8 cellular contexts compared by ENCODE assay signal in genomic region chr17:30476726-30477082, GRCh38. TPM values are rescaled to one million over a fixed set of nuclear protein-coding genes. Genes with fewer than 3 reads are reported as not detected.
DNase-seq lines count a peak whose midpoint lies in the region; ATAC-seq, FAIRE-seq and TF ChIP-seq lines count a peak whose summit lies in the region.

No MANE protein-coding gene starts in this region.

- H3K4me1 Mint-ChIP-seq in CD14-positive monocyte (peaks cover 17% of the 10 kb centered on the region), astrocyte (ENCODE audit: low read depth, unreplicated experiment) (peaks cover 7% of the 10 kb centered on the region)

- no peak for DNase-seq in CD14-positive monocyte (ENCODE audit: low spot score)
- peak; percentile 1 for DNase-seq in NCI-H460 (ENCODE audit: extremely low read depth, low read depth)
- peak; percentile 11 for DNase-seq in astrocyte (ENCODE audit: low read depth)
- peak; percentile 47 for DNase-seq in iPS-NIHi11 (ENCODE audit: low spot score)
- DNase-seq in stimulated activated CD8-positive, alpha-beta memory T cell treated with anti-CD3 and anti-CD28 coated beads, Interleukin-4, amount 100 ng/mL, for 48 hours, result peak; percentile 53
- no peak for DNase-seq in cerebellar nuclear complex (lab: John Stamatoyannopoulos, UW)
- no peak for DNase-seq in NCI-H2196 (lab: John Stamatoyannopoulos, UW; ENCODE audit: unreplicated experiment)

- FAIRE-seq in astrocyte (lab: Jason Lieb, UNC), result no peak

- TF ChIP-seq CTCF in CD14-positive monocyte (IDR thresholded peaks at IDR 0.05) (no peak), astrocyte (IDR thresholded peaks at IDR 0.05; ENCODE audit: insufficient read depth, low read depth, low read length) (no peak)

- H3K36me3 ChIP-seq in astrocyte (ENCODE audit: insufficient read depth, low read length), result peaks cover 13% of the 10 kb centered on the region

- H3K4me3 ChIP-seq in astrocyte (ENCODE audit: insufficient read depth, low read depth, low read length), result peak overlapping the region; percentile 95

- H3K27me3 Mint-ChIP-seq in CD14-positive monocyte (ENCODE audit: low read depth in 3 of 3), result peaks cover 0 to 5% (median 4%) of the 10 kb centered on the region in 3 donors
- no peaks in the 10 kb centered on the region for H3K27me3 Mint-ChIP-seq in astrocyte (ENCODE audit: low read depth, unreplicated experiment)

- peak overlapping the region; percentile 91 for H2AFZ ChIP-seq in astrocyte (ENCODE audit: low read depth, low read length)

- peaks cover 42% of the 10 kb centered on the region for H3K79me2 ChIP-seq in astrocyte (ENCODE audit: insufficient read depth, low read length)

- peak overlapping the region; percentile 100 for H3K9ac ChIP-seq in astrocyte (ENCODE audit: low read length)

- H3K27me3 ChIP-seq in astrocyte (ENCODE audit: insufficient read depth, low read length), result no peaks in the 10 kb centered on the region

- peaks cover 4% of the 10 kb centered on the region for H3K4me1 ChIP-seq in astrocyte (ENCODE audit: insufficient read depth, low read length)

- H3K27ac Mint-ChIP-seq in CD14-positive monocyte (peak overlapping the region; percentile 51 to 100 (median 96)), astrocyte (ENCODE audit: unreplicated experiment) (peak overlapping the region; percentile 100)

- intact Hi-C loops in CD14-positive monocyte (cut with micrococcal nuclease), result loop anchor here in 1 of 2 donors (10.0 kb wide), 1 partner anchor 352 kb away; no protein-coding TSS in a partner anchor

- ATAC-seq in GM21723 (IDR thresholded peaks at IDR 0.05; ENCODE audit: unreplicated experiment), result peak; percentile 31

- peak overlapping the region; percentile 97 for H3K27ac ChIP-seq in astrocyte (ENCODE audit: low read depth, low read length)

- peaks cover 12 to 21% of the 10 kb centered on the region in 2 donors for H3K36me3 Mint-ChIP-seq in CD14-positive monocyte
- H3K36me3 Mint-ChIP-seq in astrocyte (ENCODE audit: low read depth, unreplicated experiment), result peaks cover 2% of the 10 kb centered on the region

- no peaks in the 10 kb centered on the region for H3K9me3 ChIP-seq in astrocyte (ENCODE audit: insufficient read depth, low read depth, low read length)

- H3K9me3 Mint-ChIP-seq in CD14-positive monocyte (peaks cover 0 to 2% (median 0%) of the 10 kb centered on the region in 7 donors), astrocyte (ENCODE audit: unreplicated experiment) (no peaks in the 10 kb centered on the region)

- H3K4me3 Mint-ChIP-seq in CD14-positive monocyte, result peak overlapping the region; percentile 91 to 98
- peak overlapping the region; percentile 99 for H3K4me3 Mint-ChIP-seq in astrocyte (ENCODE audit: unreplicated experiment)

- H4K20me1 ChIP-seq in astrocyte (ENCODE audit: insufficient read depth, low read length), result peaks cover 7% of the 10 kb centered on the region

- peak overlapping the region; percentile 91 for H3K4me2 ChIP-seq in astrocyte (ENCODE audit: low read length)

RNA-seq across cellular contexts. Expression of gene GOSR1, which starts 0.5 kb away (rescaled TPM):
- polyA plus RNA-seq in CD14-positive monocyte, result 10 to 100 TPM; 20.9 to 35.7 TPM
- total RNA-seq in NCI-H460 (2014; rRNA removed; shearing (Covaris generic)), result 32.6 and 42.7 TPM in 2 replicates
- polyA plus RNA-seq in NCI-H460 (2014; cell fraction: nucleus; rRNA removed), result 19.7 and 24.4 TPM in 2 replicates
- 48.0 and 49.3 TPM in 2 replicates for total RNA-seq in astrocyte

Comparison
In these comparisons a context has a peak if more than half of its experiments do, and no peak if none do; other contexts are left out.
1. DNase-seq: peak in NCI-H460 (single experiment), astrocyte (single experiment), iPS-NIHi11 (single experiment) and stimulated activated CD8-positive, alpha-beta memory T cell treated with anti-CD3 and anti-CD28 coated beads, Interleukin-4, amount 100 ng/mL, for 48 hours (single experiment); none in CD14-positive monocyte (single experiment), cerebellar nuclear complex (0 of 2) and NCI-H2196 (single experiment).